1 cellular context compared by ENCODE assay signal in genomic region chr1:27868932-27869718, GRCh38.
TF ChIP-seq lines count a peak whose summit lies in the region.

No MANE protein-coding gene starts in this region.

TF ChIP-seq in K562, 482 proteins besides CTCF, POLR2A, EP300 and RAD21 (continued from another document and continues in another):
- TF ChIP-seq SMAD3 (CRISPR knock-in tag; conservative IDR thresholded peaks at IDR 0.05) = no peak
- no peak; the same call in none of the 2 replicates for TF ChIP-seq CXXC5 (CRISPR knock-in tag; IDR thresholded peaks at IDR 0.05)
- no peak for TF ChIP-seq FOXM1 (IDR thresholded peaks at IDR 0.05; ENCODE audit: low read depth)
- no peak for TF ChIP-seq FOXM1 (CRISPR knock-in tag; IDR thresholded peaks at IDR 0.05; ENCODE audit: low read depth)
- TF ChIP-seq NFXL1 (CRISPR knock-in tag; IDR thresholded peaks at IDR 0.05) = no peak
- no peak for TF ChIP-seq POLR2B (IDR thresholded peaks at IDR 0.05; ENCODE audit: low read depth, partially characterized antibody)
- TF ChIP-seq ZNF239 (CRISPR knock-in tag; IDR thresholded peaks at IDR 0.05) = no peak
- 0 out of 2 replicates have a peak, but pooled peaks have one; percentile 10 for TF ChIP-seq ZBTB9 (CRISPR knock-in tag; IDR thresholded peaks at IDR 0.05)
- no peak for TF ChIP-seq BCOR (IDR thresholded peaks at IDR 0.05)
- no peak for TF ChIP-seq SNIP1 (IDR thresholded peaks at IDR 0.05; ENCODE audit: low read depth)
- no peak for TF ChIP-seq NEUROD1 (IDR thresholded peaks at IDR 0.05; ENCODE audit: borderline replicate concordance, low read depth, low read length, partially characterized antibody)
- no peak for TF ChIP-seq STAT5B (CRISPR knock-in tag; IDR thresholded peaks at IDR 0.05)
- 0 out of 2 replicates have a peak, but pooled peaks have one; percentile 23 for TF ChIP-seq SP1 (CRISPR knock-in tag; IDR thresholded peaks at IDR 0.05)
- TF ChIP-seq SAFB (IDR thresholded peaks at IDR 0.05; ENCODE audit: borderline replicate concordance, low read depth, low read length) = no peak
- TF ChIP-seq TFAP4 (CRISPR knock-in tag; IDR thresholded peaks at IDR 0.05; ENCODE audit: borderline replicate concordance) = peak; percentile 83
- peak; percentile 95 for TF ChIP-seq TOE1 (IDR thresholded peaks at IDR 0.05; ENCODE audit: borderline replicate concordance)
- TF ChIP-seq TOE1 (CRISPR knock-in tag; IDR thresholded peaks at IDR 0.05; ENCODE audit: borderline replicate concordance, low read depth) = no peak
- no peak for TF ChIP-seq ESRRA (IDR thresholded peaks at IDR 0.05; ENCODE audit: borderline replicate concordance, low read depth)
- TF ChIP-seq MITF (IDR thresholded peaks at IDR 0.05) = no peak
- TF ChIP-seq ZNF253 (CRISPR knock-in tag; conservative IDR thresholded peaks at IDR 0.05) = no peak
- TF ChIP-seq STAT6 (CRISPR knock-in tag; IDR thresholded peaks at IDR 0.05) = peak; percentile 11; the same call in 1 of the 2 replicates
- TF ChIP-seq ZNF398 (CRISPR knock-in tag; IDR thresholded peaks at IDR 0.05) = no peak
- TF ChIP-seq SUPT5H (IDR thresholded peaks at IDR 0.05) = no peak
- no peak for TF ChIP-seq ZSCAN29 (IDR thresholded peaks at IDR 0.05)
- no peak for TF ChIP-seq POLR3G (IDR thresholded peaks at IDR 0.05; ENCODE audit: extremely low read depth, insufficient read length, insufficient replicate concordance)
- no peak for TF ChIP-seq FOXK2 (conservative IDR thresholded peaks at IDR 0.05 in 1 of 2, IDR thresholded peaks at IDR 0.05 in 1 of 2; ENCODE audit: low read depth in 2 of 2)
- TF ChIP-seq HDGF (IDR thresholded peaks at IDR 0.05) = no peak
- TF ChIP-seq ZNF507 (tag; conservative IDR thresholded peaks at IDR 0.05) = no peak
- no peak for TF ChIP-seq CLOCK (CRISPR knock-in tag; IDR thresholded peaks at IDR 0.05; ENCODE audit: borderline replicate concordance)
- no peak for TF ChIP-seq ZBTB2 (IDR thresholded peaks at IDR 0.05)
- TF ChIP-seq CTBP1 (IDR thresholded peaks at IDR 0.05; ENCODE audit: borderline replicate concordance) = peak; percentile 82
- TF ChIP-seq FOXJ2 (tag; IDR thresholded peaks at IDR 0.05) = no peak
- no peak for TF ChIP-seq MCM7 (IDR thresholded peaks at IDR 0.05)
- no peak for TF ChIP-seq TCFL5 (CRISPR knock-in tag; conservative IDR thresholded peaks at IDR 0.05)
- no peak for TF ChIP-seq RBBP5 (IDR thresholded peaks at IDR 0.05; ENCODE audit: borderline replicate concordance, insufficient read depth, low read length, poor library complexity, severe bottlenecking)
- no peak for TF ChIP-seq BCL6 (CRISPR knock-in tag; IDR thresholded peaks at IDR 0.05)
- TF ChIP-seq FOXA3 (CRISPR knock-in tag; conservative IDR thresholded peaks at IDR 0.05 in 1 of 2, IDR thresholded peaks at IDR 0.05 in 1 of 2) = peak in 1 of 2 experiments; percentile 51; a peak in 1 of 4 replicates
- no peak for TF ChIP-seq ZNF512 (tag; IDR thresholded peaks at IDR 0.05)
- TF ChIP-seq ZNF146 (CRISPR knock-in tag; IDR thresholded peaks at IDR 0.05; ENCODE audit: unreplicated experiment) = no peak
- TF ChIP-seq STAT5A (IDR thresholded peaks at IDR 0.05; ENCODE audit: borderline replicate concordance, low read length) = no peak
- TF ChIP-seq ZKSCAN1 (IDR thresholded peaks at IDR 0.05; ENCODE audit: low read depth, low read length) = no peak; the same call in 1 of the 2 replicates
- no peak for TF ChIP-seq FOXO4 (CRISPR knock-in tag; IDR thresholded peaks at IDR 0.05)
- TF ChIP-seq FUS (optimal IDR thresholded peaks at IDR 0.05; ENCODE audit: low read depth, low read length) = no peak
- TF ChIP-seq MYC (IDR thresholded peaks at IDR 0.05; ENCODE audit: low read depth, low read length) = no peak
- TF ChIP-seq MYC (CRISPR knock-in tag; IDR thresholded peaks at IDR 0.05; ENCODE audit: borderline replicate concordance, low read depth) = peak; percentile 46; the same call in 1 of the 2 replicates
- TF ChIP-seq FOXK1 (CRISPR knock-in tag; IDR thresholded peaks at IDR 0.05; ENCODE audit: borderline replicate concordance) = no peak
